Comparison of ENCODE assay signal across 11 cellular contexts in the genomic region with DNA sequence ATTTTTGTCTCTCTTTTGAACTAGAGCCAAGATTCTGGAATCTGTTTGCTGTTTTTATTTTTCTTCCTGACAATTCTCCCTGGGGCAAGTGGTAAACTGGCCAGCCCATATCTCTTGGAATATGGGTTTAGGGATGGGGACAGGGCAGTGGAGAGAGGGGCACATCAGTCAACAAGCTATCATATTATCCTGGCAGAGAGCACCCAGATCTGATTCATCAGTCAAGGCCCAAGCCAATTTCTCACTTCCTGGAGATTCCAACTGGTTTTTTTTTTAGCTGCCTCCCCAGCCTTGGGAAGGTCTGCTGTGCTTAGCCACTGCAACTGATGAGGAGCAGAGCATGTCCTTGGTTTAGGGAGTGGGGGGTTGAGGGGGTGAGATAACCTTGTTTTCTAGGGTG. TPM values are rescaled to one million over a fixed set of nuclear protein-coding genes. Genes with fewer than 3 reads are reported as not detected.
DNase-seq lines count a peak whose midpoint lies in the region; ATAC-seq and TF ChIP-seq lines count a peak whose summit lies in the region.
"Had no signal": no experiment of that assay in that cellular context is flagged by ENCODE, and none has a peak within 500 bp of the region (broad histone marks: within the 10 kb centered on the region; RNA-seq: fewer than 3 reads in every experiment).

No MANE protein-coding gene starts in this region.

- DNase-seq in chondrocyte (ENCODE audit: low spot score) (no peak), left lung (no peak), suprapubic skin (ENCODE audit: low spot score in 2 of 2) (no peak), AML-193 (lab: John Stamatoyannopoulos, UW) (no peak), NCI-H345 (lab: John Stamatoyannopoulos, UW) (no peak), T-helper 2 cell (no peak)
- no peak for DNase-seq in activated CD4-positive, alpha-beta T cell treated with anti-CD3 and anti-CD28 coated beads for 1 hour
- DNase-seq: activated naive CD4-positive, alpha-beta T cell treated with anti-CD3 and anti-CD28 coated beads, Interleukin-2, amount 50 U/mL, for 16 hours; GDM1; naive thymus-derived CD8-positive, alpha-beta T cell had no signal

- H3K36me3 ChIP-seq in HUES48 (ENCODE audit: control insufficient read depth, insufficient read depth, low read length) (no peaks in the 10 kb centered on the region), left lung (no peaks in the 10 kb centered on the region), suprapubic skin (no peaks in the 10 kb centered on the region)

- TF ChIP-seq CTCF in chondrocyte (IDR thresholded peaks at IDR 0.05) (no peak), left lung (IDR thresholded peaks at IDR 0.05) (no peak), suprapubic skin (IDR thresholded peaks at IDR 0.05) (no peak)

- H3K4me1 ChIP-seq in HUES48 (ENCODE audit: control insufficient read depth, insufficient read depth, low read length) = peaks cover 28% of the 10 kb centered on the region
- peaks cover 0 to 10% of the 10 kb centered on the region in 2 donors for H3K4me1 ChIP-seq in left lung
- H3K4me1 ChIP-seq in suprapubic skin = peaks cover 14% of the 10 kb centered on the region

- H3K4me3 Mint-ChIP-seq in chondrocyte (ENCODE audit: unreplicated experiment) = no peak overlapping the region
- H3K4me3 Mint-ChIP-seq: naive thymus-derived CD8-positive, alpha-beta T cell had no signal

- H3K27ac ChIP-seq in HUES48 (ENCODE audit: low read depth, low read length) (peak overlapping the region; percentile 26), left lung (peak overlapping the region; percentile 49 to 50), suprapubic skin (peak overlapping the region; percentile 39)

- peak; percentile 56 for ATAC-seq in left lung
- ATAC-seq: naive thymus-derived CD8-positive, alpha-beta T cell had no signal

- H3K36me3 Mint-ChIP-seq in chondrocyte (ENCODE audit: low read depth) = no peaks in the 10 kb centered on the region

- no peaks in the 10 kb centered on the region for H3K9me3 Mint-ChIP-seq in chondrocyte (ENCODE audit: low read depth)

- no peak overlapping the region for H3K4me3 ChIP-seq in HUES48 (ENCODE audit: low read depth, low read length)
- H3K4me3 ChIP-seq in left lung = no peak overlapping the region
- no peak overlapping the region for H3K4me3 ChIP-seq in suprapubic skin

- H3K4me1 Mint-ChIP-seq in chondrocyte (ENCODE audit: low read depth) = peaks cover 43% of the 10 kb centered on the region
- H3K4me1 Mint-ChIP-seq: naive thymus-derived CD8-positive, alpha-beta T cell had no signal

- H3K27me3 ChIP-seq in HUES48 (ENCODE audit: control insufficient read depth, insufficient read depth, low read length) = no peaks in the 10 kb centered on the region
- no peaks in the 10 kb centered on the region for H3K27me3 ChIP-seq in left lung
- H3K27me3 ChIP-seq in suprapubic skin = no peaks in the 10 kb centered on the region

- TF ChIP-seq POLR2A in suprapubic skin (IDR thresholded peaks at IDR 0.05) = no peak

- no peak for TF ChIP-seq EP300 in suprapubic skin (IDR thresholded peaks at IDR 0.05)

- no peaks in the 10 kb centered on the region for H3K9me3 ChIP-seq in HUES48 (ENCODE audit: control insufficient read depth, insufficient read depth, low read length)
- H3K9me3 ChIP-seq in left lung = peaks cover 0 to 3% of the 10 kb centered on the region in 2 donors
- no peaks in the 10 kb centered on the region for H3K9me3 ChIP-seq in suprapubic skin

- intact Hi-C loops in left lung (cut with DNase I) = no loop called here

- H3K27ac Mint-ChIP-seq in chondrocyte (ENCODE audit: unreplicated experiment) = peak overlapping the region; percentile 73
- H3K27ac Mint-ChIP-seq: naive thymus-derived CD8-positive, alpha-beta T cell had no signal

- H3K27me3 Mint-ChIP-seq in chondrocyte (ENCODE audit: low read depth) = no peaks in the 10 kb centered on the region

- H3K9ac ChIP-seq in HUES48 (ENCODE audit: low read depth, low read length) = no peak overlapping the region

RNA-seq across cellular contexts. Expression of a gene that starts 52.3 kb away (rescaled TPM):
- 17.9 to 25.1 TPM (median 18.1 TPM) in 3 replicates for total RNA-seq in chondrocyte
- total RNA-seq in left lung = 10 to 100 TPM; 16.6 to 18.9 TPM
- total RNA-seq in suprapubic skin = 10 to 100 TPM in 1 of 4 donors, 1 to 10 TPM in 3; 2.5 to 11.1 (median 5.5) TPM
- total RNA-seq: naive thymus-derived CD8-positive, alpha-beta T cell had no signal
